In genomic region chr5:81302596-81302995, GRCh38 we compare ENCODE assay signal across 11 cellular contexts. TPM values are rescaled to one million over a fixed set of nuclear protein-coding genes. Genes with fewer than 3 reads are reported as not detected.
A peak's percentile ranks its signal among the peaks of the same experiment; 100 is the strongest.
DNase-seq lines count a peak whose midpoint lies in the region; ATAC-seq lines count a peak whose summit lies in the region.
"Had no signal": no experiment of that assay in that cellular context is flagged by ENCODE, and none has a peak within 500 bp of the region (broad histone marks: within the 10 kb centered on the region; RNA-seq: fewer than 3 reads in every experiment).

No MANE protein-coding gene starts in this region.

- H3K9me3 ChIP-seq in subcutaneous abdominal adipose tissue (ENCODE audit: control insufficient read depth in 5 of 5, low read length in 5 of 5), result no peaks in the 10 kb centered on the region

- H3K27me3 ChIP-seq in subcutaneous abdominal adipose tissue (ENCODE audit: control insufficient read depth in 5 of 5, insufficient read depth in 4 of 5, low read length in 5 of 5), result no peaks in the 10 kb centered on the region

- H3K9ac ChIP-seq in subcutaneous abdominal adipose tissue (ENCODE audit: low read length in 5 of 5), result peak overlapping the region in 1 of 5 donors; percentile 95

- no peak for DNase-seq in activated CD8-positive, alpha-beta memory T cell treated with anti-CD3 and anti-CD28 coated beads, Interleukin-2, amount 10 ng/mL, durations not matched to agents 7 days and 5 days
- no peak for DNase-seq in activated CD8-positive, alpha-beta memory T cell treated with anti-CD3 and anti-CD28 coated beads, Interleukin-2, amount 50 U/mL, for 48 hours
- DNase-seq in activated T-helper 1 cell treated with anti-CD3 and anti-CD28 coated beads, Interleukin-12 subunit alpha, Interleukin-12 subunit beta, Interleukin-2, Interleukin-4 antibody, amounts not matched to agents 30 ng/mL and 10 ng/mL and 1 ng/mL, durations not matched to agents 14 hours and 24 hours and 36 hours (ENCODE audit: low spot score), result no peak
- DNase-seq in immature natural killer cell (no peak), NCI-H1105 treated with DMSO at 0.1 percent for 48 hours (lab: John Stamatoyannopoulos, UW) (no peak), NCI-H524 treated with DMSO at 0.1 percent for 48 hours (lab: John Stamatoyannopoulos, UW) (no peak)
- DNase-seq: C1 segment of cervical spinal cord, H7, NCI-H146 had no signal

- peak overlapping the region; percentile 89 to 100 (median 97) for H3K4me3 ChIP-seq in subcutaneous abdominal adipose tissue (ENCODE audit: low read depth in 1 of 5, low read length in 5 of 5)

- no peak for ATAC-seq in activated CD8-positive, alpha-beta memory T cell treated with anti-CD3 and anti-CD28 coated beads, Interleukin-2, amount 10 ng/mL, durations not matched to agents 7 days and 5 days
- no peak for ATAC-seq in GM21825 (IDR thresholded peaks at IDR 0.05; ENCODE audit: unreplicated experiment)

- intact Hi-C loops in activated T-helper 1 cell treated with anti-CD3 and anti-CD28 coated beads, Interleukin-12 subunit alpha, Interleukin-12 subunit beta, Interleukin-2, Interleukin-4 antibody, amounts not matched to agents 30 ng/mL and 10 ng/mL and 1 ng/mL, durations not matched to agents 14 hours and 24 hours and 36 hours (cut with micrococcal nuclease), result loop anchor here (1.0 to 10.0 kb wide), 8 partner anchors 120 to 1045 kb away; partner anchors contain the start of gene SERINC5

- H3K27me3 Mint-ChIP-seq in activated CD8-positive, alpha-beta memory T cell treated with anti-CD3 and anti-CD28 coated beads, Interleukin-2, amount 10 ng/mL, durations not matched to agents 7 days and 5 days, result no peaks in the 10 kb centered on the region
- H3K27me3 Mint-ChIP-seq in activated T-helper 1 cell treated with anti-CD3 and anti-CD28 coated beads, Interleukin-12 subunit alpha, Interleukin-12 subunit beta, Interleukin-2, Interleukin-4 antibody, amounts not matched to agents 30 ng/mL and 10 ng/mL and 1 ng/mL, durations not matched to agents 14 hours and 24 hours and 36 hours (ENCODE audit: insufficient read depth), result no peaks in the 10 kb centered on the region
- peaks cover 0 to 7% (median 4%) of the 10 kb centered on the region in 3 donors for H3K27me3 Mint-ChIP-seq in immature natural killer cell (ENCODE audit: low read depth in 3 of 3)

- peaks cover 0 to 34% (median 28%) of the 10 kb centered on the region in 5 donors for H3K4me1 ChIP-seq in subcutaneous abdominal adipose tissue (ENCODE audit: control insufficient read depth in 5 of 5, insufficient read depth in 5 of 5, low read length in 5 of 5)

- CTCF ChIA-PET in activated CD8-positive, alpha-beta memory T cell treated with anti-CD3 and anti-CD28 coated beads, Interleukin-2, amount 10 ng/mL, durations not matched to agents 7 days and 5 days (lab: Charles Lee), result interaction anchor here (1.6 kb wide), 1 partner anchor 92 kb away, joined by 4 read pairs; no protein-coding TSS in a partner anchor

- peaks cover 6 to 10% (median 8%) of the 10 kb centered on the region in 5 donors for H3K36me3 ChIP-seq in subcutaneous abdominal adipose tissue (ENCODE audit: control insufficient read depth in 5 of 5, insufficient read depth in 5 of 5, low read length in 5 of 5)

- peak overlapping the region; percentile 93 for H3K27ac Mint-ChIP-seq in activated CD8-positive, alpha-beta memory T cell treated with anti-CD3 and anti-CD28 coated beads, Interleukin-2, amount 10 ng/mL, durations not matched to agents 7 days and 5 days
- peak overlapping the region; percentile 98 for H3K27ac Mint-ChIP-seq in activated T-helper 1 cell treated with anti-CD3 and anti-CD28 coated beads, Interleukin-12 subunit alpha, Interleukin-12 subunit beta, Interleukin-2, Interleukin-4 antibody, amounts not matched to agents 30 ng/mL and 10 ng/mL and 1 ng/mL, durations not matched to agents 14 hours and 24 hours and 36 hours
- peak overlapping the region in 5 of 6 donors; percentile 67 to 97 (median 96) for H3K27ac Mint-ChIP-seq in immature natural killer cell

- peaks cover 15% of the 10 kb centered on the region for H3K36me3 Mint-ChIP-seq in activated CD8-positive, alpha-beta memory T cell treated with anti-CD3 and anti-CD28 coated beads, Interleukin-2, amount 10 ng/mL, durations not matched to agents 7 days and 5 days
- peaks cover 14% of the 10 kb centered on the region for H3K36me3 Mint-ChIP-seq in activated T-helper 1 cell treated with anti-CD3 and anti-CD28 coated beads, Interleukin-12 subunit alpha, Interleukin-12 subunit beta, Interleukin-2, Interleukin-4 antibody, amounts not matched to agents 30 ng/mL and 10 ng/mL and 1 ng/mL, durations not matched to agents 14 hours and 24 hours and 36 hours (ENCODE audit: low read depth)
- peaks cover 0 to 2% (median 0%) of the 10 kb centered on the region in 3 donors for H3K36me3 Mint-ChIP-seq in immature natural killer cell

- peaks cover 52% of the 10 kb centered on the region for H3K4me1 Mint-ChIP-seq in activated CD8-positive, alpha-beta memory T cell treated with anti-CD3 and anti-CD28 coated beads, Interleukin-2, amount 10 ng/mL, durations not matched to agents 7 days and 5 days
- peaks cover 32% of the 10 kb centered on the region for H3K4me1 Mint-ChIP-seq in activated T-helper 1 cell treated with anti-CD3 and anti-CD28 coated beads, Interleukin-12 subunit alpha, Interleukin-12 subunit beta, Interleukin-2, Interleukin-4 antibody, amounts not matched to agents 30 ng/mL and 10 ng/mL and 1 ng/mL, durations not matched to agents 14 hours and 24 hours and 36 hours (ENCODE audit: low read depth)
- H3K4me1 Mint-ChIP-seq in immature natural killer cell, result peaks cover 36 to 53% of the 10 kb centered on the region in 2 donors

- H3K4me3 Mint-ChIP-seq in activated CD8-positive, alpha-beta memory T cell treated with anti-CD3 and anti-CD28 coated beads, Interleukin-2, amount 10 ng/mL, durations not matched to agents 7 days and 5 days, result peak overlapping the region; percentile 87
- H3K4me3 Mint-ChIP-seq in activated T-helper 1 cell treated with anti-CD3 and anti-CD28 coated beads, Interleukin-12 subunit alpha, Interleukin-12 subunit beta, Interleukin-2, Interleukin-4 antibody, amounts not matched to agents 30 ng/mL and 10 ng/mL and 1 ng/mL, durations not matched to agents 14 hours and 24 hours and 36 hours, result peak overlapping the region; percentile 97
- peak overlapping the region; percentile 93 to 97 (median 95) for H3K4me3 Mint-ChIP-seq in immature natural killer cell

- no peak overlapping the region for H3K27ac ChIP-seq in subcutaneous abdominal adipose tissue (ENCODE audit: low read depth, low read length)

- H3K9me3 Mint-ChIP-seq in activated CD8-positive, alpha-beta memory T cell treated with anti-CD3 and anti-CD28 coated beads, Interleukin-2, amount 10 ng/mL, durations not matched to agents 7 days and 5 days (ENCODE audit: low read depth), result no peaks in the 10 kb centered on the region
- H3K9me3 Mint-ChIP-seq in activated T-helper 1 cell treated with anti-CD3 and anti-CD28 coated beads, Interleukin-12 subunit alpha, Interleukin-12 subunit beta, Interleukin-2, Interleukin-4 antibody, amounts not matched to agents 30 ng/mL and 10 ng/mL and 1 ng/mL, durations not matched to agents 14 hours and 24 hours and 36 hours, result no peaks in the 10 kb centered on the region
- H3K9me3 Mint-ChIP-seq in immature natural killer cell, result no peaks in the 10 kb centered on the region

RNA-seq across cellular contexts. Expression of gene ZCCHC9, which starts 1.2 kb away (rescaled TPM):
- 10 to 100 TPM; 30.6 to 35.7 TPM for total RNA-seq in activated CD8-positive, alpha-beta memory T cell treated with anti-CD3 and anti-CD28 coated beads, Interleukin-2, amount 10 ng/mL, durations not matched to agents 7 days and 5 days
- 41.7 and 47.3 TPM in 2 replicates for total RNA-seq in activated T-helper 1 cell treated with anti-CD3 and anti-CD28 coated beads, Interleukin-12 subunit alpha, Interleukin-12 subunit beta, Interleukin-2, Interleukin-4 antibody, amounts not matched to agents 30 ng/mL and 10 ng/mL and 1 ng/mL, durations not matched to agents 14 hours and 24 hours and 36 hours
- 1 to 10 TPM; 6.9 to 8.7 (median 8.1) TPM for polyA plus RNA-seq in immature natural killer cell
